ENCODE assay signal across 20 cellular contexts in the genomic region with DNA sequence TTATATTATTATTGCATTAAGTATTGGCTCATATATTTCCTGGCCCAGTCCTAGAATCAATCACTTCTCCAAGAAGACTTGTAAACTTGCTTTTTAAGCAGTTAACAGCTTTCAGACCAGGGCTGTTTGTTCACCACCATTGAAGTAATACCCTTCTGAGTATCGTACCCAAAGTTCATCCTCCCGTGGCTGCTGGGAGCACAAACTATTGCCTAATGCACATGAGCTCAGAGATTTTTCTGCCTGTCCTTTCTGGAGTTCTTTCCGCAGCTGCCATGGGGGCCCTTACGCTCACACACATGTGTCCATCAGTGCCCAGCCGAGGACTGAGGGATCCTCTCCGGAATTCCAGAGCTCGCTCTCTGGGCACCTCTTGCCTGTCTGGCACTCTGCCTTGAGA. TPM values are rescaled to one million over a fixed set of nuclear protein-coding genes. Genes with fewer than 3 reads are reported as not detected.
DNase-seq lines count a peak whose midpoint lies in the region; ATAC-seq and TF ChIP-seq lines count a peak whose summit lies in the region.
"Had no signal": no experiment of that assay in that cellular context is flagged by ENCODE, and none has a peak within 500 bp of the region (broad histone marks: within the 10 kb centered on the region; RNA-seq: fewer than 3 reads in every experiment).

No MANE protein-coding gene starts in this region.

- peak; percentile 7 for DNase-seq in activated CD8-positive, alpha-beta T cell treated with anti-CD3 and anti-CD28 coated beads, Interleukin-2, amount 10 ng/mL, durations not matched to agents 7 days and 5 days
- no peak for DNase-seq in activated CD8-positive, alpha-beta T cell treated with anti-CD3 and anti-CD28 coated beads for 36 hours
- DNase-seq in DND-41 (no peak), lung (ENCODE audit: low spot score) (peak; percentile 17), islet precursor cell (no peak)
- DNase-seq in central memory CD4-positive, alpha-beta T cell = no peak
- DNase-seq: AML-193; Caco-2; Calu3; CD4-positive, alpha-beta T cell; CD8-positive, alpha-beta T cell; DMS79 treated with DMSO at 0.1 percent for 48 hours; EL; GDM1 had no signal

- WGBS in lung, 2 donors = 93 to 94% methylated on average over 7 of the region's 7 CpGs

- POLR2A ChIA-PET in activated CD8-positive, alpha-beta T cell treated with anti-CD3 and anti-CD28 coated beads, Interleukin-2, amount 10 ng/mL, durations not matched to agents 7 days and 5 days (lab: Charles Lee) = no interaction called here
- POLR2A ChIA-PET in activated CD8-positive, alpha-beta T cell treated with anti-CD3 and anti-CD28 coated beads for 36 hours (lab: Charles Lee) = no interaction called here

- H3K36me3 ChIP-seq in DND-41 (ENCODE audit: insufficient read depth, low read length) = no peaks in the 10 kb centered on the region
- H3K36me3 ChIP-seq in lung (ENCODE audit: control insufficient read depth in 2 of 2, insufficient read depth in 2 of 2, low read length in 2 of 2) = no peaks in the 10 kb centered on the region
- H3K36me3 ChIP-seq: BLaER1 treated with 17β-estradiol and CSF1 and Interleukin-3, amounts not matched to agents 10 nM and 100 nM had no signal

- no peaks in the 10 kb centered on the region for H3K79me2 ChIP-seq in DND-41 (ENCODE audit: insufficient read depth, low read length)

- CTCF ChIA-PET in activated CD8-positive, alpha-beta T cell treated with anti-CD3 and anti-CD28 coated beads, Interleukin-2, amount 10 ng/mL, durations not matched to agents 7 days and 5 days (lab: Charles Lee) = no interaction called here
- CTCF ChIA-PET in activated CD8-positive, alpha-beta T cell treated with anti-CD3 and anti-CD28 coated beads for 36 hours (lab: Charles Lee) = no interaction called here

- H3K9me3 ChIP-seq in DND-41 (ENCODE audit: insufficient read depth, low read length, severe bottlenecking) (no peaks in the 10 kb centered on the region), lung (ENCODE audit: control insufficient read depth in 2 of 2, insufficient read depth in 1 of 2, low read length in 1 of 2) (peaks cover 0 to 2% of the 10 kb centered on the region in 2 donors)
- H3K9me3 ChIP-seq: A549, Caco-2 had no signal

- intact Hi-C loops in activated CD8-positive, alpha-beta T cell treated with anti-CD3 and anti-CD28 coated beads for 36 hours (cut with micrococcal nuclease) = no loop called here

- no peak overlapping the region for H3K9ac ChIP-seq in DND-41 (ENCODE audit: low read depth, low read length)
- H3K9ac ChIP-seq: BLaER1 treated with 17β-estradiol and CSF1 and Interleukin-3, amounts not matched to agents 10 nM and 100 nM had no signal

- no peak for ATAC-seq in activated CD8-positive, alpha-beta T cell treated with anti-CD3 and anti-CD28 coated beads, Interleukin-2, amount 10 ng/mL, durations not matched to agents 7 days and 5 days
- no peak for ATAC-seq in activated CD8-positive, alpha-beta T cell treated with anti-CD3 and anti-CD28 coated beads for 36 hours
- no peak for ATAC-seq in DND-41 (ENCODE audit: insufficient read depth, low read depth)
- ATAC-seq in lung (ENCODE audit: insufficient read depth, low FRiP score) = no peak
- ATAC-seq: A549; CD8-positive, alpha-beta T cell; GM12878 had no signal

- no peak for TF ChIP-seq CTCF in activated CD8-positive, alpha-beta T cell treated with anti-CD3 and anti-CD28 coated beads for 36 hours (IDR thresholded peaks at IDR 0.05)
- no peak for TF ChIP-seq CTCF in DND-41 (IDR thresholded peaks at IDR 0.05; ENCODE audit: borderline replicate concordance, extremely low read depth, low read length, poor library complexity, severe bottlenecking)
- TF ChIP-seq CTCF in lung (IDR thresholded peaks at IDR 0.05; ENCODE audit: control extremely low read depth, extremely low read depth) = no peak

- H3K4me3 Mint-ChIP-seq in activated CD8-positive, alpha-beta T cell treated with anti-CD3 and anti-CD28 coated beads, Interleukin-2, amount 10 ng/mL, durations not matched to agents 7 days and 5 days = no peak overlapping the region
- H3K4me3 Mint-ChIP-seq in activated CD8-positive, alpha-beta T cell treated with anti-CD3 and anti-CD28 coated beads for 36 hours = no peak overlapping the region
- H3K4me3 Mint-ChIP-seq: B cell; CD4-positive, alpha-beta T cell; CD8-positive, alpha-beta T cell had no signal

- H3K4me2 ChIP-seq in DND-41 (ENCODE audit: insufficient read depth, low read length) = no peak overlapping the region
- H3K4me2 ChIP-seq: A549 had no signal

- H3K27ac ChIP-seq in DND-41 (ENCODE audit: low read length) (peak overlapping the region; percentile 38), lung (ENCODE audit: low read depth in 1 of 2, low read length in 1 of 2) (no peak overlapping the region)
- H3K27ac ChIP-seq: 22Rv1; A549; BLaER1 treated with 17β-estradiol and CSF1 and Interleukin-3, amounts not matched to agents 10 nM and 100 nM; C4-2B had no signal

- H3K4me3 ChIP-seq in DND-41 (ENCODE audit: low read depth in 1 of 2, low read length in 2 of 2) (no peak overlapping the region), lung (no peak overlapping the region)
- H3K4me3 ChIP-seq: A549; BLaER1 treated with 17β-estradiol and CSF1 and Interleukin-3, amounts not matched to agents 10 nM and 100 nM; GM12878 had no signal

- H3K27me3 Mint-ChIP-seq in activated CD8-positive, alpha-beta T cell treated with anti-CD3 and anti-CD28 coated beads, Interleukin-2, amount 10 ng/mL, durations not matched to agents 7 days and 5 days (ENCODE audit: low read depth) = peaks cover 19% of the 10 kb centered on the region
- no peaks in the 10 kb centered on the region for H3K27me3 Mint-ChIP-seq in activated CD8-positive, alpha-beta T cell treated with anti-CD3 and anti-CD28 coated beads for 36 hours
- H3K27me3 Mint-ChIP-seq: CD4-positive, alpha-beta T cell had no signal

- no peaks in the 10 kb centered on the region for H4K20me1 ChIP-seq in DND-41 (ENCODE audit: insufficient read depth, low read length)
- H4K20me1 ChIP-seq: BLaER1 treated with 17β-estradiol and CSF1 and Interleukin-3, amounts not matched to agents 10 nM and 100 nM had no signal

- H3K36me3 Mint-ChIP-seq in activated CD8-positive, alpha-beta T cell treated with anti-CD3 and anti-CD28 coated beads, Interleukin-2, amount 10 ng/mL, durations not matched to agents 7 days and 5 days (ENCODE audit: low read depth) = no peaks in the 10 kb centered on the region
- no peaks in the 10 kb centered on the region for H3K36me3 Mint-ChIP-seq in activated CD8-positive, alpha-beta T cell treated with anti-CD3 and anti-CD28 coated beads for 36 hours (ENCODE audit: low read depth)
- H3K36me3 Mint-ChIP-seq: CD8-positive, alpha-beta T cell had no signal

- H3K4me1 ChIP-seq in DND-41 (ENCODE audit: insufficient read depth, low read length) = peaks cover 42% of the 10 kb centered on the region
- H3K4me1 ChIP-seq in lung (ENCODE audit: control insufficient read depth in 2 of 2, insufficient read depth in 2 of 2, low read length in 2 of 2) = peaks cover 0 to 2% of the 10 kb centered on the region in 2 donors
- H3K4me1 ChIP-seq: A549, Caco-2 had no signal

- no peaks in the 10 kb centered on the region for H3K9me3 Mint-ChIP-seq in activated CD8-positive, alpha-beta T cell treated with anti-CD3 and anti-CD28 coated beads, Interleukin-2, amount 10 ng/mL, durations not matched to agents 7 days and 5 days (ENCODE audit: insufficient read depth)
- no peaks in the 10 kb centered on the region for H3K9me3 Mint-ChIP-seq in activated CD8-positive, alpha-beta T cell treated with anti-CD3 and anti-CD28 coated beads for 36 hours
- H3K9me3 Mint-ChIP-seq: CD8-positive, alpha-beta T cell had no signal

- H3K27ac Mint-ChIP-seq in activated CD8-positive, alpha-beta T cell treated with anti-CD3 and anti-CD28 coated beads, Interleukin-2, amount 10 ng/mL, durations not matched to agents 7 days and 5 days = no peak overlapping the region
- no peak overlapping the region for H3K27ac Mint-ChIP-seq in activated CD8-positive, alpha-beta T cell treated with anti-CD3 and anti-CD28 coated beads for 36 hours
- H3K27ac Mint-ChIP-seq: B cell; CD4-positive, alpha-beta T cell; CD8-positive, alpha-beta T cell had no signal

- H2AFZ ChIP-seq in DND-41 (ENCODE audit: low read depth, low read length) = no peak overlapping the region

- peaks cover 12% of the 10 kb centered on the region for H3K4me1 Mint-ChIP-seq in activated CD8-positive, alpha-beta T cell treated with anti-CD3 and anti-CD28 coated beads, Interleukin-2, amount 10 ng/mL, durations not matched to agents 7 days and 5 days (ENCODE audit: low read depth)
- H3K4me1 Mint-ChIP-seq in activated CD8-positive, alpha-beta T cell treated with anti-CD3 and anti-CD28 coated beads for 36 hours (ENCODE audit: low read depth) = peaks cover 3% of the 10 kb centered on the region
- H3K4me1 Mint-ChIP-seq: B cell had no signal

- H3K27me3 ChIP-seq in DND-41 (ENCODE audit: insufficient read depth, low read length, poor library complexity) (no peaks in the 10 kb centered on the region), lung (ENCODE audit: control insufficient read depth, insufficient read depth) (no peaks in the 10 kb centered on the region)
- H3K27me3 ChIP-seq: BLaER1 treated with 17β-estradiol and CSF1 and Interleukin-3, amounts not matched to agents 10 nM and 100 nM had no signal

RNA-seq across cellular contexts. Expression of a gene that starts 51.5 kb away (rescaled TPM):
- 10 to 100 TPM; 22.5 to 24.0 TPM for total RNA-seq in activated CD8-positive, alpha-beta T cell treated with anti-CD3 and anti-CD28 coated beads, Interleukin-2, amount 10 ng/mL, durations not matched to agents 7 days and 5 days
- total RNA-seq in activated CD8-positive, alpha-beta T cell treated with anti-CD3 and anti-CD28 coated beads for 36 hours = 10 to 100 TPM; 24.8 to 25.5 TPM
- 10 to 100 TPM; 14.8 to 20.5 TPM for total RNA-seq in lung
- 10 to 100 TPM; 20.5 to 39.5 TPM for polyA plus RNA-seq in lung

RNA-seq across cellular contexts. Expression of a gene that starts 51.6 kb away (rescaled TPM):
- 10 to 100 TPM; 51.0 to 52.5 TPM for total RNA-seq in activated CD8-positive, alpha-beta T cell treated with anti-CD3 and anti-CD28 coated beads, Interleukin-2, amount 10 ng/mL, durations not matched to agents 7 days and 5 days
- total RNA-seq in activated CD8-positive, alpha-beta T cell treated with anti-CD3 and anti-CD28 coated beads for 36 hours = 10 to 100 TPM; 39.5 to 41.5 TPM
- total RNA-seq in lung = 1 to 10 TPM; 1.8 to 3.2 TPM
- polyA plus RNA-seq in lung = 1 to 10 TPM in 1 of 2 donors, under 1 TPM in 1; 0.50 to 1.9 TPM

Comparison
In these comparisons a context has a peak if more than half of its experiments do, and no peak if none do; other contexts are left out.
1. DNase-seq: peak in activated CD8-positive, alpha-beta T cell treated with anti-CD3 and anti-CD28 coated beads, Interleukin-2, amount 10 ng/mL, durations not matched to agents 7 days and 5 days (single experiment) and lung (single experiment); none in activated CD8-positive, alpha-beta T cell treated with anti-CD3 and anti-CD28 coated beads for 36 hours (single experiment), DND-41 (single experiment), central memory CD4-positive, alpha-beta T cell (single experiment) and islet precursor cell (single experiment).
2. RNA of a gene that starts 51.6 kb away (total RNA-seq): 51.0 to 52.5 TPM in activated CD8-positive, alpha-beta T cell treated with anti-CD3 and anti-CD28 coated beads, Interleukin-2, amount 10 ng/mL, durations not matched to agents 7 days and 5 days and 39.5 to 41.5 TPM in activated CD8-positive, alpha-beta T cell treated with anti-CD3 and anti-CD28 coated beads for 36 hours; 1.8 to 3.2 TPM in lung; every median in the first group is over 4 times any median in the second.